ENCODE assay signal across 8 cellular contexts in the genomic region with DNA sequence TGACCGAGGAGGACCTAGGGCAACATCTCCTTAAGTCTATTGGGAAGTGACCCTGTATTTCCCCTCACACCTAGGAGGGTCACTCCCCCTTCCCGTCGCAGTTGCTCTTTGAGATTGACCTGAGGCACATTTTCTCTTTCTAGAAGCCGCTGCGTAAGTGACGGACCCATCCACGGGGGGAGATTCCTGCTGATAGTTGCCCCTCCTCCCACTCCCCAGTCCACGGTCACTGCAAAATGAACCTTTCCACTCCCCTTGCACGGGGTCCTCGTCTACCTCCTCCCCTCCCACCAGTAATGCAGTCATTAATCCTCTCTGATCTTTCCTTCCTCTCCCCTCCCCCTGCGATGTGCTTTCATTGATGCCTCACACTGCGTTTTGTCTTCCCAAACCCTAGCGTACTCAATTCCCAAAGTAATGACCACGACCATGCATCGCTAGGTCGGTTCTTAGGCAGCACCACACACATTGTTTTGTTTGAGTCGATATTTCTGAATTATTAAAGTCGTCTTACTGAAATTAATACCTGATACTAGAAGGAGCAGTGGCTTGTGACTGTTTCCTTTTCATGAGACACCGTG. TPM values are rescaled to one million over a fixed set of nuclear protein-coding genes. Genes with fewer than 3 reads are reported as not detected.
DNase-seq lines count a peak whose midpoint lies in the region; ATAC-seq, FAIRE-seq and TF ChIP-seq lines count a peak whose summit lies in the region.

No MANE protein-coding gene starts in this region.

- ATAC-seq in GM21529 (IDR thresholded peaks at IDR 0.05; ENCODE audit: unreplicated experiment), result peak; percentile 41

- H3K36me3 ChIP-seq in ES-I3 (ENCODE audit: insufficient read depth, low read length) (no peaks in the 10 kb centered on the region), HUES48 (ENCODE audit: control insufficient read depth, insufficient read depth, low read length) (0 out of 2 replicates have a peak, but pooled peaks cover under 1% of the 10 kb centered on the region), SK-N-MC (ENCODE audit: insufficient read depth, low read length) (peaks cover 4% of the 10 kb centered on the region; the same call in 1 of the 2 replicates), mammary epithelial cell (ENCODE audit: insufficient read depth, low read length) (no peaks in the 10 kb centered on the region), small intestine (ENCODE audit: control insufficient read depth in 2 of 2, insufficient read depth in 2 of 2, low read length in 2 of 2) (no peaks in the 10 kb centered on the region)

- TF ChIP-seq CTCF in mammary epithelial cell (conservative IDR thresholded peaks at IDR 0.05 in 1 of 2, IDR thresholded peaks at IDR 0.05 in 1 of 2; ENCODE audit: extremely low read depth in 1 of 2, insufficient read depth in 1 of 2, low read depth in 1 of 2, low read length in 2 of 2), result no peak

- H3K27me3 ChIP-seq in HUES48 (ENCODE audit: control insufficient read depth, insufficient read depth, low read length) (no peaks in the 10 kb centered on the region), mammary epithelial cell (ENCODE audit: insufficient read depth, low read length) (no peaks in the 10 kb centered on the region), small intestine (ENCODE audit: control insufficient read depth in 2 of 2, insufficient read depth in 2 of 2, low read length in 2 of 2) (no peaks in the 10 kb centered on the region)

- H2AFZ ChIP-seq in mammary epithelial cell (ENCODE audit: low read depth, low read length), result peak overlapping the region; percentile 53

- H3K9ac ChIP-seq in ES-I3 (ENCODE audit: low read depth, low read length) (peak overlapping the region; percentile 62), HUES48 (ENCODE audit: low read depth, low read length) (peak overlapping the region; percentile 86), SK-N-MC (ENCODE audit: insufficient read length) (peak overlapping the region; percentile 97), mammary epithelial cell (ENCODE audit: insufficient read depth, low read length) (peak overlapping the region; percentile 99)

- H3K4me1 ChIP-seq in ES-I3 (ENCODE audit: insufficient read depth, low read length) (no peaks in the 10 kb centered on the region; the same call in 1 of the 2 replicates), HUES48 (ENCODE audit: control insufficient read depth, insufficient read depth, low read length) (peaks cover 25% of the 10 kb centered on the region), mammary epithelial cell (ENCODE audit: insufficient read depth, low read length) (peaks cover 12% of the 10 kb centered on the region), small intestine (ENCODE audit: control insufficient read depth in 2 of 2, insufficient read depth in 1 of 2, low read depth in 1 of 2, low read length in 1 of 2) (no peaks in the 10 kb centered on the region)

- CTCF ChIA-PET in mammary epithelial cell (lab: Charles Lee; ENCODE audit: low non-redundant PET), result no interaction called here

- H3K9me3 ChIP-seq in ES-I3 (ENCODE audit: control insufficient read depth, insufficient read depth, low read length) (no peaks in the 10 kb centered on the region), HUES48 (ENCODE audit: control insufficient read depth, insufficient read depth, low read length) (no peaks in the 10 kb centered on the region), SK-N-MC (ENCODE audit: low read depth, low read length) (no peaks in the 10 kb centered on the region), mammary epithelial cell (replicated peaks; ENCODE audit: insufficient read depth, low read length) (no peaks in the 10 kb centered on the region), small intestine (ENCODE audit: control insufficient read depth, low read depth) (no peaks in the 10 kb centered on the region)

- DNase-seq in SK-N-MC (ENCODE audit: low read depth, low spot score), result no peak
- peak; percentile 72 for DNase-seq in mammary epithelial cell
- peak; percentile 46 for DNase-seq in iPS-NIHi7 (ENCODE audit: extremely low spot score)
- DNase-seq in small intestine, result peak; percentile 61
- no peak for DNase-seq in GF-D8 (lab: John Stamatoyannopoulos, UW)

- H3K79me2 ChIP-seq in mammary epithelial cell (ENCODE audit: insufficient read depth, low read length), result peaks cover 55% of the 10 kb centered on the region

- no peak for FAIRE-seq in small intestine (lab: Jason Lieb, UNC)

- H3K4me2 ChIP-seq in mammary epithelial cell (ENCODE audit: insufficient read depth, low read depth, low read length), result peak overlapping the region; percentile 91

- dilution Hi-C loops in mammary epithelial cell (cut with HindIII; ENCODE audit: low sequenced_read_pairs), result loop anchor here (5.0 to 10.0 kb wide), 2 partner anchors 47 to 81 kb away; partner anchors contain the start of gene C2CD5

- H3K4me3 ChIP-seq in HUES48 (ENCODE audit: low read depth, low read length), result peak overlapping the region; percentile 86
- peak overlapping the region; percentile 87 for H3K4me3 ChIP-seq in SK-N-MC
- H3K4me3 ChIP-seq in mammary epithelial cell (replicated peaks in 1 of 3; ENCODE audit: insufficient read depth in 1 of 3, low read depth in 2 of 3, low read length in 3 of 3), result peak overlapping the region; percentile 79 to 94 (median 83)
- H3K4me3 ChIP-seq in small intestine (ENCODE audit: low read depth in 1 of 2, low read length in 2 of 2), result peak overlapping the region; percentile 64 to 66

- BruUV-seq in mammary epithelial cell (replicated peaks; lab: Mats Ljungman, UMichigan), result no TSS peak

- WGBS in mammary epithelial cell (ENCODE audit: low coverage, missing lambda C conversion rate), result 1% methylated on average over 11 of the region's 19 CpGs
- WGBS in small intestine, 3 donors, result 0 to 1% (median 0%) methylated on average over 19 of the region's 19 CpGs

- H3K27ac ChIP-seq in HUES48 (ENCODE audit: low read depth, low read length) (peak overlapping the region; percentile 98), SK-N-MC (peak overlapping the region; percentile 82), mammary epithelial cell (ENCODE audit: insufficient read depth, low read depth, low read length) (peak overlapping the region; percentile 99), small intestine (ENCODE audit: low read depth in 1 of 2, low read length in 1 of 2) (peak overlapping the region; percentile 98 to 99)

- in situ Hi-C loops in mammary epithelial cell (cut with MboI; ENCODE audit: low sequenced_read_pairs in 2 of 2), result loop anchor here (10.0 to 25.0 kb wide), 3 partner anchors 81 to 538 kb away; partner anchors contain the start of gene C2CD5 (in 2 of the 2)

- intact Hi-C loops in mammary epithelial cell (cut with micrococcal nuclease), result loop anchor here (1.0 to 2.0 kb wide), 3 partner anchors 33 to 97 kb away; partner anchors contain the start of gene C2CD5

- H4K20me1 ChIP-seq in mammary epithelial cell (ENCODE audit: insufficient read depth, low read length), result no peaks in the 10 kb centered on the region

RNA-seq across cellular contexts. Expression of gene ETNK1, which starts 0.8 kb away (rescaled TPM):
- total RNA-seq in mammary epithelial cell, result 10 to 100 TPM; 37.0 to 48.3 TPM
- 11.4 TPM for polyA plus RNA-seq in mammary epithelial cell
- 52.8 TPM for polyA minus RNA-seq in mammary epithelial cell
- 10 to 100 TPM; 17.8 to 34.2 (median 20.3) TPM for polyA plus RNA-seq in small intestine

Comparison
In these comparisons a context has a peak if more than half of its experiments do, and no peak if none do; other contexts are left out.
1. DNase-seq: peak in mammary epithelial cell (single experiment), iPS-NIHi7 (single experiment) and small intestine (single experiment); none in SK-N-MC (single experiment) and GF-D8 (single experiment).
2. Peak in every context shown above with its lines, with median percentiles within 50 percentile points of each other: H3K9ac ChIP-seq, H3K27ac ChIP-seq and H3K4me3 ChIP-seq.